Comparison of ENCODE assay signal across 9 cellular contexts in the genomic region with DNA sequence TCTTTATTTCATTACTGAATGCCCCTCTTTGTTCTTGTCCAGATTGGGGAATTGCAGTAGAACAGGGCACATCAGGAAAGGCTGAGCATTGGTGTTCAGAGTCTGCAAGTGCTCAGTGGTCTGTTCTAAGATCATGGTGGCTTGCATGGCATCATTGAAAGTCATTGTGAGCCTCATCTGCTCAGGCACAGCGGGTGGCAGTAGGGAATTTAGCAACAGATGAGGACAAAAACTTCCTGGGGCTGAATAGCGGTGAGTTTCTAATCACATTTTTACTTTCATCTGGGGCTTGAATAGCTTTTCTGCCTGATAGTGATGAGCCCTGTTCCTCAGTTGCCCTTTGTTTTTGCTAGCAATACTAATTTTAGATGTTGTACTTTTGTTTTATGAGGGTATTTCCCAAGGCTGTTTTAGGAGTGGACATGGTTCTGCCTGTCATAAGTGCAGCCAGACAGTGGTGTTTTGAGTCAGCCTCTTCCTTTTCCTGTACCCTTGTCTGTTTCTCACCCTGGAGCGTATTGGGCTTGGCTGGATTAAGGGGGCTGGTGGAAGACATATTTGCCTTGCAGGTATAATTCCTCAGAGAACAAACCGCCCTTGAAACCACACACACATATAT. TPM values are rescaled to one million over a fixed set of nuclear protein-coding genes. Genes with fewer than 3 reads are reported as not detected.
DNase-seq lines count a peak whose midpoint lies in the region; ATAC-seq and TF ChIP-seq lines count a peak whose summit lies in the region.
"Had no signal": no experiment of that assay in that cellular context is flagged by ENCODE, and none has a peak within 500 bp of the region (broad histone marks: within the 10 kb centered on the region; RNA-seq: fewer than 3 reads in every experiment).

No MANE protein-coding gene starts in this region.

- intact Hi-C loops in spleen (cut with DNase I; ENCODE audit: low total_unique reads), result no loop called here

- no peak for DNase-seq in BE2C
- DNase-seq in SHP77 treated with DMSO at 0.1 percent for 48 hours (lab: John Stamatoyannopoulos, UW), result no peak
- DNase-seq in NCI-H82 (lab: John Stamatoyannopoulos, UW), result no peak
- no peak for DNase-seq in spleen
- DNase-seq in NCI-H2081 treated with DMSO at 0.1 percent for 48 hours (lab: John Stamatoyannopoulos, UW), result no peak
- DNase-seq: activated naive CD8-positive, alpha-beta T cell treated with anti-CD3 and anti-CD28 coated beads, Interleukin-2, amount 10 ng/mL, durations not matched to agents 7 days and 5 days had no signal

- no peak for TF ChIP-seq POLR2A in spleen (IDR thresholded peaks at IDR 0.05)

- TF ChIP-seq CTCF in BE2C (IDR thresholded peaks at IDR 0.05; ENCODE audit: low read depth, low read length) (no peak), spleen (IDR thresholded peaks at IDR 0.05 in 8 of 11, conservative IDR thresholded peaks at IDR 0.05 in 3 of 11) (no peak)

- H3K4me1 ChIP-seq in BE2C (peaks cover 82% of the 10 kb centered on the region), spleen (peaks cover 10 to 41% (median 28%) of the 10 kb centered on the region in 6 donors)

- H3K36me3 ChIP-seq in BE2C (peaks cover 20% of the 10 kb centered on the region), spleen (no peaks in the 10 kb centered on the region)

- 26 to 52% (median 39%) methylated on average over 4 of the region's 4 CpGs for WGBS in spleen, 5 donors

- peak; percentile 57 for ATAC-seq in GM19395 (IDR thresholded peaks at IDR 0.05; ENCODE audit: unreplicated experiment)
- peak; percentile 51 for ATAC-seq in HG03060 (IDR thresholded peaks at IDR 0.05; ENCODE audit: low read depth, unreplicated experiment)

- H3K27me3 ChIP-seq in BE2C (no peaks in the 10 kb centered on the region), spleen (replicated peaks in 1 of 7) (no peaks in the 10 kb centered on the region)

- H3K27ac ChIP-seq in cingulate gyrus (ENCODE audit: low read depth, low read length), result peak overlapping the region; percentile 82
- H3K27ac ChIP-seq in spleen, result peak overlapping the region in 3 of 8 donors; percentile 9 to 32 (median 15)

- H3K9me3 ChIP-seq in BE2C, result no peaks in the 10 kb centered on the region
- H3K9me3 ChIP-seq in spleen, result no peaks in the 10 kb centered on the region

- peak overlapping the region; percentile 19 for H3K4me3 ChIP-seq in BE2C (ENCODE audit: low read depth, low read length)
- no peak overlapping the region for H3K4me3 ChIP-seq in spleen

RNA-seq across cellular contexts. Expression of a gene that starts 21.8 kb away (rescaled TPM):
- polyA plus RNA-seq in BE2C (2012; ENCODE audit: insufficient read depth, insufficient read length, low read depth), result 317 TPM
- total RNA-seq in spleen, result 10 to 100 TPM in 1 of 7 donors, 1 to 10 TPM in 6; 1.7 to 10.8 (median 4.4) TPM
- 1 to 10 TPM; 1.5 to 4.3 (median 1.7) TPM for polyA plus RNA-seq in spleen
- total RNA-seq: activated naive CD8-positive, alpha-beta T cell treated with anti-CD3 and anti-CD28 coated beads, Interleukin-2, amount 10 ng/mL, durations not matched to agents 7 days and 5 days had no signal
